Comparison of ENCODE assay signal across 24 cellular contexts in genomic region chr7:132590162-132590561, GRCh38. TPM values are rescaled to one million over a fixed set of nuclear protein-coding genes. Genes with fewer than 3 reads are reported as not detected.
DNase-seq lines count a peak whose midpoint lies in the region; ATAC-seq lines count a peak whose summit lies in the region.
"Had no signal": no experiment of that assay in that cellular context is flagged by ENCODE, and none has a peak within 500 bp of the region (broad histone marks: within the 10 kb centered on the region; RNA-seq: fewer than 3 reads in every experiment).

No MANE protein-coding gene starts in this region.

- no peak for ATAC-seq in left ventricle myocardium superior
- ATAC-seq: HCT116 had no signal

- H3K36me3 ChIP-seq in H7 (replicated peaks; ENCODE audit: control insufficient read depth, insufficient read depth, low read length) = no peaks in the 10 kb centered on the region
- H3K36me3 ChIP-seq: BLaER1 had no signal

- DNase-seq in ELR (ENCODE audit: low read depth) (peak; percentile 28), RPMI7951 (ENCODE audit: low read depth) (peak; percentile 57), dermis blood vessel endothelial cell (peak; percentile 58), pulmonary artery endothelial cell (ENCODE audit: low read depth, low spot score) (peak; percentile 13), NCI-H524 (lab: John Stamatoyannopoulos, UW) (no peak), NCI-H82 (lab: John Stamatoyannopoulos, UW) (no peak), left ventricle myocardium superior (no peak), H7 (no peak)
- DNase-seq: CD4-positive, CD25-positive, alpha-beta regulatory T cell; GOT3; NCI-H1092; NCI-H1436; NCI-H187; NCI-H2081 treated with DMSO at 0.1 percent for 48 hours; NCI-H2171; NCI-H345; NCI-H510A treated with DMSO at 0.1 percent for 48 hours; NCI-H748 treated with DMSO at 0.1 percent for 48 hours; NK-92 treated with Interleukin-12 subunit alpha and Interleukin-12 subunit beta, amount 100 ng/mL, for 24 hours; PC-9; RPMI8226; SHP77 had no signal

- no peak overlapping the region for H3K4me3 ChIP-seq in H7 (ENCODE audit: insufficient read depth, low read depth, low read length)
- H3K4me3 ChIP-seq: BLaER1, PC-9 had no signal

- intact Hi-C loops in left ventricle myocardium superior (cut with micrococcal nuclease) = no loop called here

- no peaks in the 10 kb centered on the region for H3K27me3 ChIP-seq in H7 (ENCODE audit: control insufficient read depth, insufficient read depth, low read length)
- H3K27me3 ChIP-seq: BLaER1 had no signal

RNA-seq across cellular contexts. Expression of gene PLXNA4, which starts 13.9 kb away (rescaled TPM):
- total RNA-seq in RPMI7951 (2014; rRNA removed; shearing (Covaris generic)) = 1.4 and 2.1 TPM in 2 replicates
- 1.5 and 14.9 TPM in 2 replicates for total RNA-seq in dermis blood vessel endothelial cell
- total RNA-seq in pulmonary artery endothelial cell = 12.5 and 15.5 TPM in 2 replicates
- total RNA-seq in left ventricle myocardium superior = 19.2 TPM
- total RNA-seq in H7 (2014; rRNA removed; shearing (Covaris generic)) = 0.59 and 1.0 TPM in 2 replicates

Comparison
In these comparisons a context has a peak if more than half of its experiments do, and no peak if none do; other contexts are left out.
1. DNase-seq: peak in ELR (single experiment), RPMI7951 (single experiment), dermis blood vessel endothelial cell (single experiment) and pulmonary artery endothelial cell (single experiment); none in NCI-H524 (0 of 2), NCI-H82 (single experiment), left ventricle myocardium superior (single experiment) and H7 (single experiment).